In genomic region chr17:70086468-70086867, GRCh38 we compare ENCODE assay signal across 1 cellular context.
TF ChIP-seq lines count a peak whose summit lies in the region.

No MANE protein-coding gene starts in this region.

TF ChIP-seq in IMR-90, 13 proteins besides CTCF, POLR2A, EP300 and RAD21 (continued from another document):
- TF ChIP-seq RCOR1 (IDR thresholded peaks at IDR 0.05; ENCODE audit: insufficient replicate concordance, low read length) (no peak), RFX5 (IDR thresholded peaks at IDR 0.05; ENCODE audit: low read depth, low read length) (no peak)
